In the genomic region with DNA sequence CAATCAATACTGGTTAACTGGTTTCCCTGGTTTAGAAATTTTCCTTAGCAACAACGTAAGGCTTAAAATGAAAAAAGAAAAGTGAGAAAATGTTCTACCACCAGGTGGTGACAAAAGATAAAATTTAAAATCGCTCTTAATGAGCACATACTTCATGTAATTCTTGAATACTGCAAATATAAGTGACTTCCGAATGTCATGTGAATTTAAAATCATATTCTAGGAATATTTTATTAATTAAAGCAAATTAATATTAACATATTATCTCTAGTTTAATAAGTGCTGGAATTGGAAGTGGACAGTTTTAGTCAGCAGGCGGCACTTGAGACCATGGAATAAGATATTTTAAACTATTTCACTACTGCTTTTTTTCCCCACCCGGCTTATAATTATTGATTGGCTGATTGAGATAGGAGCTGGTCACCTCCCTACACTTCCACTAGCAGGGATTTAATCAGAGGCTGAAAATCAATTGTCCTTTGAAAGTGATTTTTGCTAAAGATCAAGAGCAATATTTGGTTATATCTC, we compare ENCODE assay signal across 9 cellular contexts. TPM values are rescaled to one million over a fixed set of nuclear protein-coding genes. Genes with fewer than 3 reads are reported as not detected.
DNase-seq lines count a peak whose midpoint lies in the region; ATAC-seq and TF ChIP-seq lines count a peak whose summit lies in the region.
"Had no signal": no experiment of that assay in that cellular context is flagged by ENCODE, and none has a peak within 500 bp of the region (broad histone marks: within the 10 kb centered on the region; RNA-seq: fewer than 3 reads in every experiment).

No MANE protein-coding gene starts in this region.

- no peak for ATAC-seq in GM18907 (IDR thresholded peaks at IDR 0.05; ENCODE audit: unreplicated experiment)
- ATAC-seq in GM21619 (IDR thresholded peaks at IDR 0.05; ENCODE audit: unreplicated experiment), result no peak

- TF ChIP-seq CTCF in MCF 10A (IDR thresholded peaks at IDR 0.05; ENCODE audit: unreplicated experiment), result peak; percentile 70

- H3K9me3 Mint-ChIP-seq in MCF 10A (ENCODE audit: unreplicated experiment), result no peaks in the 10 kb centered on the region
- H3K9me3 Mint-ChIP-seq: activated B cell treated with CpG ODN at 0.5 μM for 24 hours had no signal

- DNase-seq in NCI-H82 (lab: John Stamatoyannopoulos, UW) (peak; percentile 57), NCI-H82 treated with DMSO at 0.1 percent for 48 hours (lab: John Stamatoyannopoulos, UW; ENCODE audit: unreplicated experiment) (no peak), NCI-H2227 (lab: John Stamatoyannopoulos, UW; ENCODE audit: unreplicated experiment) (peak; percentile 32), MCF 10A (ENCODE audit: unreplicated experiment) (peak; percentile 52), myocyte (ENCODE audit: low read depth) (peak; percentile 71), mesenteric fat pad (ENCODE audit: low spot score) (no peak)
- DNase-seq: activated B cell treated with CpG ODN at 0.5 μM for 24 hours had no signal

- no peak overlapping the region for H3K27ac Mint-ChIP-seq in MCF 10A (ENCODE audit: low read depth, unreplicated experiment)
- H3K27ac Mint-ChIP-seq: activated B cell treated with CpG ODN at 0.5 μM for 24 hours had no signal

- intact Hi-C loops in MCF 10A (cut with micrococcal nuclease), result loop anchor here (1.0 to 10.0 kb wide), 4 partner anchors 714 to 1487 kb away; no protein-coding TSS in a partner anchor

- no peak overlapping the region for H3K4me3 Mint-ChIP-seq in MCF 10A (ENCODE audit: unreplicated experiment)
- H3K4me3 Mint-ChIP-seq: activated B cell treated with CpG ODN at 0.5 μM for 24 hours had no signal

- POLR2A ChIA-PET in MCF 10A (lab: Yijun Ruan, JAX), result no interaction called here

- H3K27me3 Mint-ChIP-seq in MCF 10A (ENCODE audit: insufficient read depth, unreplicated experiment), result peaks cover 29% of the 10 kb centered on the region

- no peaks in the 10 kb centered on the region for H3K36me3 Mint-ChIP-seq in MCF 10A (ENCODE audit: insufficient read depth, unreplicated experiment)

- no TSS peak for BruUV-seq in MCF 10A (replicated peaks; lab: Mats Ljungman, UMichigan)

- CTCF ChIA-PET in MCF 10A (lab: Yijun Ruan, JAX), result interaction anchor here (0.6 to 2.2 kb wide), 31 partner anchors 8 to 1895 kb away, joined by 3 to 32 read pairs (median 3); no protein-coding TSS in a partner anchor

- H3K4me1 Mint-ChIP-seq in MCF 10A (ENCODE audit: insufficient read depth, unreplicated experiment), result peaks cover 18% of the 10 kb centered on the region

RNA-seq across cellular contexts. Expression of gene ADAMTS1, which starts 5.0 kb away (rescaled TPM):
- total RNA-seq in MCF 10A (2022) (1.3 and 1.4 TPM in 2 replicates), myocyte (21.4 and 23.0 TPM in 2 replicates), mesenteric fat pad (480 TPM)
- 38.5 TPM for polyA plus RNA-seq in myocyte (2012)
- total RNA-seq: activated B cell treated with CpG ODN at 0.5 μM for 24 hours had no signal

Comparison
In these comparisons a context has a peak if more than half of its experiments do, and no peak if none do; other contexts are left out.
1. DNase-seq: peak in NCI-H82 (single experiment), NCI-H2227 (single experiment), MCF 10A (single experiment) and myocyte (single experiment); none in NCI-H82 treated with DMSO at 0.1 percent for 48 hours (single experiment) and mesenteric fat pad (single experiment).
2. RNA of gene ADAMTS1, which starts 5.0 kb away (total RNA-seq): 480 TPM in mesenteric fat pad (single experiment); 21.4 to 23.0 TPM in myocyte and 1.3 to 1.4 TPM in MCF 10A; every median in the first group is over 10 times any median in the second.